Comparison of ENCODE assay signal across 29 cellular contexts in the genomic region with DNA sequence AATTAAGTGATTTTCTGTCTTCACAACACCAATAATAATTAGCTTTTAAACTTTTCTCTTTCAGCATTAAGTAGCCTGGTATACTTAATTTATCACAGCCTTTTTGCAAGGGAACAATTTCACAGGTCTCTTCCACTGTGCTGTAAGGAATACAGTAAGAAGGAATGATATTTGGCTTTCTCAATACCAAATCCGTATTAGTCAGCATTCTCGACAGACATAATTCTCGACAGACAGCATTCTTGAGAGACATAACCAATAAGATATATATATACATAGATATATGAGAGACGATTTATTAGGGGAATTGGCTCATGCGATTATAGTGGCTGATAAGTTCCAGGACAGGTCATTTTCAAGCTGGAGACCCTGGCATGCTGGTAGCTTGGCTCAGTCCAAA.
"Had no signal": no experiment of that assay in that cellular context is flagged by ENCODE, and none has a peak within 500 bp of the region (broad histone marks: within the 10 kb centered on the region; RNA-seq: fewer than 3 reads in every experiment).

No MANE protein-coding gene starts in this region.

- H3K27me3 Mint-ChIP-seq: activated CD4-positive, alpha-beta memory T cell treated with anti-CD3 and anti-CD28 coated beads, Interleukin-2, amount 10 ng/mL, durations not matched to agents 7 days and 5 days; activated CD4-positive, alpha-beta T cell treated with anti-CD3 and anti-CD28 coated beads, Interleukin-2, amount 10 ng/mL, durations not matched to agents 7 days and 5 days; activated naive CD4-positive, alpha-beta T cell treated with anti-CD3 and anti-CD28 coated beads, Interleukin-2, amount 50 U/mL, for 24 hours; central memory CD8-positive, alpha-beta T cell; dendritic cell treated with granulocyte-macrophage colony-stimulating factor and Interleukin-4, amounts not matched to agents 40 ng/mL and 50 ng/mL, for 4 days; naive B cell; stimulated activated memory B cell treated with anti-CD40 and anti-IgM and Interleukin-4, amounts not matched to agents 10 μg/mL and 1 μg/mL and 100 μg/mL, for 72 hours; stimulated activated naive CD8-positive, alpha-beta T cell treated with anti-CD3 and anti-CD28 coated beads, Interleukin-15, amount 100 ng/mL, for 72 hours had no signal

- H3K9me3 ChIP-seq: esophagus squamous epithelium, gastrocnemius medialis, left ventricle myocardium inferior, pancreas, psoas muscle, right atrium auricular region, thyroid gland had no signal

- H3K27ac Mint-ChIP-seq: activated CD4-positive, alpha-beta memory T cell treated with anti-CD3 and anti-CD28 coated beads, Interleukin-2, amount 10 ng/mL, durations not matched to agents 7 days and 5 days; activated CD4-positive, alpha-beta T cell treated with anti-CD3 and anti-CD28 coated beads, Interleukin-2, amount 10 ng/mL, durations not matched to agents 7 days and 5 days; activated naive CD4-positive, alpha-beta T cell treated with anti-CD3 and anti-CD28 coated beads, Interleukin-2, amount 50 U/mL, for 24 hours; activated T-helper 2 cell treated with anti-CD3 and anti-CD28 coated beads, Interferon-gamma antibody, Interleukin-2, Interleukin-4, amounts not matched to agents 10 μg/mL and 5 μg/mL and 100 μg/mL, durations not matched to agents 14 hours and 24 hours and 36 hours; dendritic cell treated with granulocyte-macrophage colony-stimulating factor and Interleukin-4, amounts not matched to agents 40 ng/mL and 50 ng/mL, for 4 days; endodermal cell; mesothelial cell of epicardium; naive B cell; stimulated activated memory B cell treated with anti-CD40 and anti-IgM and Interleukin-4, amounts not matched to agents 10 μg/mL and 1 μg/mL and 100 μg/mL, for 72 hours; stimulated activated naive CD8-positive, alpha-beta T cell treated with anti-CD3 and anti-CD28 coated beads, Interleukin-15, amount 100 ng/mL, for 72 hours; WTC11 had no signal

- H3K4me1 Mint-ChIP-seq: nephron progenitor cell had no signal

- H3K4me3 ChIP-seq: esophagus squamous epithelium, gastrocnemius medialis, left ventricle myocardium inferior, pancreas, psoas muscle, right atrium auricular region, thyroid gland had no signal

- ATAC-seq: activated T-cell treated with anti-CD3 and anti-CD28 coated beads, Interleukin-2, amount 50 U/mL, for 4 hours; gastrocnemius medialis; pancreas; stimulated activated memory B cell treated with anti-CD40 and anti-IgM and Interleukin-4, amounts not matched to agents 10 μg/mL and 1 μg/mL and 100 μg/mL, for 72 hours; stimulated activated naive CD8-positive, alpha-beta T cell treated with anti-CD3 and anti-CD28 coated beads, Interleukin-15, amount 100 ng/mL, for 72 hours had no signal

- H3K27me3 ChIP-seq: esophagus squamous epithelium, gastrocnemius medialis, pancreas, right atrium auricular region, thyroid gland had no signal

- FAIRE-seq: bronchial epithelial cell, islet of Langerhans, pancreas had no signal

- H3K27ac ChIP-seq: esophagus squamous epithelium, gastrocnemius medialis, left ventricle myocardium inferior, pancreas, psoas muscle, right atrium auricular region, thyroid gland had no signal

- H3K9me3 Mint-ChIP-seq: activated CD4-positive, alpha-beta memory T cell treated with anti-CD3 and anti-CD28 coated beads, Interleukin-2, amount 10 ng/mL, durations not matched to agents 7 days and 5 days; activated CD4-positive, alpha-beta T cell treated with anti-CD3 and anti-CD28 coated beads, Interleukin-2, amount 10 ng/mL, durations not matched to agents 7 days and 5 days; activated naive CD4-positive, alpha-beta T cell treated with anti-CD3 and anti-CD28 coated beads, Interleukin-2, amount 50 U/mL, for 24 hours; activated T-cell treated with anti-CD3 and anti-CD28 coated beads, Interleukin-2, amount 50 U/mL, for 4 hours; activated T-helper 2 cell treated with anti-CD3 and anti-CD28 coated beads, Interferon-gamma antibody, Interleukin-2, Interleukin-4, amounts not matched to agents 10 μg/mL and 5 μg/mL and 100 μg/mL, durations not matched to agents 14 hours and 24 hours and 36 hours; central memory CD8-positive, alpha-beta T cell; dendritic cell treated with granulocyte-macrophage colony-stimulating factor and Interleukin-4, amounts not matched to agents 40 ng/mL and 50 ng/mL, for 4 days; endodermal cell; mesothelial cell of epicardium; naive B cell; nephron progenitor cell; stimulated activated memory B cell treated with anti-CD40 and anti-IgM and Interleukin-4, amounts not matched to agents 10 μg/mL and 1 μg/mL and 100 μg/mL, for 72 hours; stimulated activated naive CD8-positive, alpha-beta T cell treated with anti-CD3 and anti-CD28 coated beads, Interleukin-15, amount 100 ng/mL, for 72 hours; WTC11 had no signal

- H3K36me3 ChIP-seq: pancreas had no signal

- DNase-seq: activated CD4-positive, alpha-beta memory T cell treated with anti-CD3 and anti-CD28 coated beads, Interleukin-2, amount 10 ng/mL, durations not matched to agents 7 days and 5 days; activated CD4-positive, alpha-beta T cell treated with anti-CD3 and anti-CD28 coated beads for 1 hour; activated CD4-positive, alpha-beta T cell treated with anti-CD3 and anti-CD28 coated beads, Interleukin-2, amount 10 ng/mL, durations not matched to agents 7 days and 5 days; activated T-cell treated with anti-CD3 and anti-CD28 coated beads, Interleukin-2, amount 50 U/mL, for 4 hours; anterior cingulate cortex; endodermal cell; esophagus squamous epithelium; gastrocnemius medialis; glutamatergic neuron; left ventricle myocardium inferior; naive B cell; nephron progenitor cell; pancreas; psoas muscle; stimulated activated CD4-positive, alpha-beta T cell treated with anti-CD3 and anti-CD28 coated beads, Interleukin-12 subunit alpha, Interleukin-12 subunit beta, amount 100 ng/mL, for 4 hours; stimulated activated CD4-positive, alpha-beta T cell treated with anti-CD3 and anti-CD28 coated beads, Interleukin-4, amount 100 ng/mL, for 24 hours; stimulated activated naive CD8-positive, alpha-beta T cell treated with anti-CD3 and anti-CD28 coated beads, Interleukin-15, amount 100 ng/mL, for 72 hours; T-helper 2 cell; thyroid gland had no signal

- H3K4me3 Mint-ChIP-seq: activated CD4-positive, alpha-beta memory T cell treated with anti-CD3 and anti-CD28 coated beads, Interleukin-2, amount 10 ng/mL, durations not matched to agents 7 days and 5 days; activated CD4-positive, alpha-beta T cell treated with anti-CD3 and anti-CD28 coated beads, Interleukin-2, amount 10 ng/mL, durations not matched to agents 7 days and 5 days; activated naive CD4-positive, alpha-beta T cell treated with anti-CD3 and anti-CD28 coated beads, Interleukin-2, amount 50 U/mL, for 24 hours; activated T-cell treated with anti-CD3 and anti-CD28 coated beads, Interleukin-2, amount 50 U/mL, for 4 hours; central memory CD8-positive, alpha-beta T cell; dendritic cell treated with granulocyte-macrophage colony-stimulating factor and Interleukin-4, amounts not matched to agents 40 ng/mL and 50 ng/mL, for 4 days; endodermal cell; mesothelial cell of epicardium; naive B cell; nephron progenitor cell; stimulated activated memory B cell treated with anti-CD40 and anti-IgM and Interleukin-4, amounts not matched to agents 10 μg/mL and 1 μg/mL and 100 μg/mL, for 72 hours; stimulated activated naive CD8-positive, alpha-beta T cell treated with anti-CD3 and anti-CD28 coated beads, Interleukin-15, amount 100 ng/mL, for 72 hours; WTC11 had no signal
